ENCODE assay signal across 8 cellular contexts in genomic region chr6:73523434-73524123, GRCh38. TPM values are rescaled to one million over a fixed set of nuclear protein-coding genes. Genes with fewer than 3 reads are reported as not detected.
A peak's percentile ranks its signal among the peaks of the same experiment; 100 is the strongest.
DNase-seq lines count a peak whose midpoint lies in the region; ATAC-seq and TF ChIP-seq lines count a peak whose summit lies in the region.

No MANE protein-coding gene starts in this region.

- peak overlapping the region; percentile 62 for H3K4me3 ChIP-seq in fibroblast of the aortic adventitia (ENCODE audit: low read depth, low read length)
- H3K4me3 ChIP-seq in thoracic aorta = peak overlapping the region; percentile 80

- peak overlapping the region; percentile 98 for H3K4me3 Mint-ChIP-seq in activated T-cell treated with anti-CD3 and anti-CD28 coated beads, Interleukin-2, amount 50 U/mL, for 4 hours

- peak; percentile 25 for DNase-seq in NCI-H82 (lab: John Stamatoyannopoulos, UW)
- DNase-seq in NCI-H82 treated with DMSO at 0.1 percent for 48 hours (lab: John Stamatoyannopoulos, UW; ENCODE audit: unreplicated experiment) = no peak
- DNase-seq in NOMO-1 treated with DMSO at 0.1 percent for 48 hours (lab: John Stamatoyannopoulos, UW; ENCODE audit: unreplicated experiment) = peak; percentile 80
- DNase-seq in activated T-cell treated with anti-CD3 and anti-CD28 coated beads, Interleukin-2, amount 50 U/mL, for 4 hours = peak; percentile 72
- DNase-seq in fibroblast of the aortic adventitia (ENCODE audit: low read depth) = peak; percentile 41
- peak in 30 of 56 donors; percentile 3 to 54 (median 16) for DNase-seq in nucleus accumbens (lab: John Stamatoyannopoulos, UW)
- DNase-seq in thoracic aorta (ENCODE audit: low spot score) = no peak

- peak; percentile 45 for ATAC-seq in HG02981 (IDR thresholded peaks at IDR 0.05; ENCODE audit: unreplicated experiment)
- peak; percentile 38 to 47 for ATAC-seq in activated T-cell treated with anti-CD3 and anti-CD28 coated beads, Interleukin-2, amount 50 U/mL, for 4 hours
- no peak for ATAC-seq in thoracic aorta (ENCODE audit: insufficient number of reproducible peaks, low FRiP score, low read depth)

- no peaks in the 10 kb centered on the region for H3K27me3 Mint-ChIP-seq in activated T-cell treated with anti-CD3 and anti-CD28 coated beads, Interleukin-2, amount 50 U/mL, for 4 hours (ENCODE audit: low read depth)

- H3K27me3 ChIP-seq in thoracic aorta (replicated peaks; ENCODE audit: insufficient read depth) = no peaks in the 10 kb centered on the region

- no peaks in the 10 kb centered on the region for H3K9me3 ChIP-seq in thoracic aorta

- no peaks in the 10 kb centered on the region for H3K9me3 Mint-ChIP-seq in activated T-cell treated with anti-CD3 and anti-CD28 coated beads, Interleukin-2, amount 50 U/mL, for 4 hours

- peak overlapping the region; percentile 98 to 100 for H3K27ac ChIP-seq in thoracic aorta

- no peaks in the 10 kb centered on the region for H3K36me3 ChIP-seq in thoracic aorta

- H3K4me1 Mint-ChIP-seq in activated T-cell treated with anti-CD3 and anti-CD28 coated beads, Interleukin-2, amount 50 U/mL, for 4 hours (ENCODE audit: low read depth) = peaks cover 15% of the 10 kb centered on the region

- peaks cover 18 to 35% of the 10 kb centered on the region in 2 donors for H3K4me1 ChIP-seq in thoracic aorta (ENCODE audit: control insufficient read depth in 1 of 2, low read depth in 2 of 2)

- TF ChIP-seq CTCF in fibroblast of the aortic adventitia (IDR thresholded peaks at IDR 0.05; ENCODE audit: insufficient read depth, low read length) = no peak
- TF ChIP-seq CTCF in thoracic aorta (IDR thresholded peaks at IDR 0.05) = no peak

- H3K36me3 Mint-ChIP-seq in activated T-cell treated with anti-CD3 and anti-CD28 coated beads, Interleukin-2, amount 50 U/mL, for 4 hours (ENCODE audit: insufficient read depth) = peaks cover 24% of the 10 kb centered on the region

RNA-seq across cellular contexts. Expression of gene EEF1A1, which starts 2.7 kb away (rescaled TPM):
- total RNA-seq in activated T-cell treated with anti-CD3 and anti-CD28 coated beads, Interleukin-2, amount 50 U/mL, for 4 hours = over 10,000 TPM; 10,240 to 10,910 (median 10,363) TPM
- 16,505 and 21,603 TPM in 2 replicates for total RNA-seq in fibroblast of the aortic adventitia (ENCODE audit: low replicate concordance)
- total RNA-seq in thoracic aorta = 1,000 to 10,000 TPM; 5,082 to 6,539 TPM

Comparison
In these comparisons a context has a peak if more than half of its experiments do, and no peak if none do; other contexts are left out.
1. DNase-seq: peak in NCI-H82 (single experiment), NOMO-1 treated with DMSO at 0.1 percent for 48 hours (single experiment), activated T-cell treated with anti-CD3 and anti-CD28 coated beads, Interleukin-2, amount 50 U/mL, for 4 hours (single experiment), fibroblast of the aortic adventitia (single experiment) and nucleus accumbens (30 of 56); none in NCI-H82 treated with DMSO at 0.1 percent for 48 hours (single experiment) and thoracic aorta (single experiment).